1 cellular context compared by ENCODE assay signal in the genomic region with DNA sequence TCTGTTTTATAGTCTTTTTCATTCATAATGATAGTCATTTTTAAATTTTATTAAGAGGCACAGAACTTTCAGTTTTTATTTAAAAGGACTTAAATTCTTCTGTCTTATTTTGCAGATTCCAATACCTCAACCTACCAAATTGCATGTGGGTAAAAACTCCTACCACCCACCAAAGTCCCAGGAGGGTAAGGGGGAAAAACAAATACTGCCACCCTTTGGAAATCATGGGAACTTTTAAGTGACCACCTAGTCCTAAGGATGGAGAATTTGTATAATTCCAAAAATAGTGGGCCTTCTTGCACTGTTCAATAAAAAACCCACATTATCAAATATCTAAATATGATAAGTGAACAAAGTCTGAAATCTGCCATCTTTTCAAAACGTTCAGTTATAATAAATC.
TF ChIP-seq lines count a peak whose summit lies in the region.

No MANE protein-coding gene starts in this region.

TF ChIP-seq in HCT116, 20 proteins besides CTCF, POLR2A, EP300 and RAD21 (continued from another document):
- TF ChIP-seq, protein P1, sequence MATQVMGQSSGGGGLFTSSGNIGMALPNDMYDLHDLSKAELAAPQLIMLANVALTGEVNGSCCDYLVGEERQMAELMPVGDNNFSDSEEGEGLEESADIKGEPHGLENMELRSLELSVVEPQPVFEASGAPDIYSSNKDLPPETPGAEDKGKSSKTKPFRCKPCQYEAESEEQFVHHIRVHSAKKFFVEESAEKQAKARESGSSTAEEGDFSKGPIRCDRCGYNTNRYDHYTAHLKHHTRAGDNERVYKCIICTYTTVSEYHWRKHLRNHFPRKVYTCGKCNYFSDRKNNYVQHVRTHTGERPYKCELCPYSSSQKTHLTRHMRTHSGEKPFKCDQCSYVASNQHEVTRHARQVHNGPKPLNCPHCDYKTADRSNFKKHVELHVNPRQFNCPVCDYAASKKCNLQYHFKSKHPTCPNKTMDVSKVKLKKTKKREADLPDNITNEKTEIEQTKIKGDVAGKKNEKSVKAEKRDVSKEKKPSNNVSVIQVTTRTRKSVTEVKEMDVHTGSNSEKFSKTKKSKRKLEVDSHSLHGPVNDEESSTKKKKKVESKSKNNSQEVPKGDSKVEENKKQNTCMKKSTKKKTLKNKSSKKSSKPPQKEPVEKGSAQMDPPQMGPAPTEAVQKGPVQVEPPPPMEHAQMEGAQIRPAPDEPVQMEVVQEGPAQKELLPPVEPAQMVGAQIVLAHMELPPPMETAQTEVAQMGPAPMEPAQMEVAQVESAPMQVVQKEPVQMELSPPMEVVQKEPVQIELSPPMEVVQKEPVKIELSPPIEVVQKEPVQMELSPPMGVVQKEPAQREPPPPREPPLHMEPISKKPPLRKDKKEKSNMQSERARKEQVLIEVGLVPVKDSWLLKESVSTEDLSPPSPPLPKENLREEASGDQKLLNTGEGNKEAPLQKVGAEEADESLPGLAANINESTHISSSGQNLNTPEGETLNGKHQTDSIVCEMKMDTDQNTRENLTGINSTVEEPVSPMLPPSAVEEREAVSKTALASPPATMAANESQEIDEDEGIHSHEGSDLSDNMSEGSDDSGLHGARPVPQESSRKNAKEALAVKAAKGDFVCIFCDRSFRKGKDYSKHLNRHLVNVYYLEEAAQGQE (IDR thresholded peaks at IDR 0.05; ENCODE audit: low read depth) = no peak
- TF ChIP-seq POLR2AphosphoS5 (IDR thresholded peaks at IDR 0.05; ENCODE audit: low read depth, low read length) (no peak), TCF7L2 (IDR thresholded peaks at IDR 0.05; ENCODE audit: borderline replicate concordance, extremely low read depth, insufficient read depth, insufficient read length) (no peak)
TF ChIP-seq in HCT116: peak in this region for 0.
